In genomic region chr1:233158322-233158721, GRCh38 we compare ENCODE assay signal across 28 cellular contexts.
"Had no signal": no experiment of that assay in that cellular context is flagged by ENCODE, and none has a peak within 500 bp of the region (broad histone marks: within the 10 kb centered on the region; RNA-seq: fewer than 3 reads in every experiment).

No MANE protein-coding gene starts in this region.

- H3K27ac Mint-ChIP-seq: stimulated activated effector memory CD8-positive, alpha-beta T cell treated with anti-CD3 and anti-CD28 coated beads, Interleukin-12 subunit alpha, Interleukin-12 subunit beta, amount 100 ng/mL, for 72 hours; stimulated activated memory B cell treated with anti-CD40 and anti-IgM and Interleukin-4, amounts not matched to agents 10 μg/mL and 1 μg/mL and 100 μg/mL, for 72 hours; stimulated activated naive B cell treated with anti-CD40 and anti-IgM and Interleukin-4, amounts not matched to agents 10 μg/mL and 1 μg/mL and 100 μg/mL, for 72 hours; stimulated activated naive CD8-positive, alpha-beta T cell treated with anti-CD3 and anti-CD28 coated beads, Interleukin-15, amount 100 ng/mL, for 72 hours; stimulated activated naive CD8-positive, alpha-beta T cell treated with anti-CD3 and anti-CD28 coated beads, Interleukin-15, Interleukin-2, amounts not matched to agents 100 ng/mL and 50 ng/mL, for 24 hours; type B pancreatic cell had no signal

- H3K4me1 ChIP-seq: stomach, suprapubic skin, testis, thyroid gland, tibial artery, tibial nerve, transverse colon, upper lobe of left lung, upper lobe of right lung, uterus, vagina had no signal

- H3K9me3 ChIP-seq: stomach, suprapubic skin, testis, thoracic aorta, thyroid gland, tibial artery, tibial nerve, transverse colon, upper lobe of left lung, upper lobe of right lung, uterus, vagina had no signal

- H3K36me3 ChIP-seq: thoracic aorta, thyroid gland, tibial nerve, transverse colon, upper lobe of left lung, upper lobe of right lung, uterus, vagina had no signal

- H3K9me3 Mint-ChIP-seq: stimulated activated effector memory CD8-positive, alpha-beta T cell treated with anti-CD3 and anti-CD28 coated beads, Interleukin-12 subunit alpha, Interleukin-12 subunit beta, amount 100 ng/mL, for 72 hours; stimulated activated memory B cell treated with anti-CD40 and anti-IgM and Interleukin-4, amounts not matched to agents 10 μg/mL and 1 μg/mL and 100 μg/mL, for 72 hours; stimulated activated naive B cell treated with anti-CD40 and anti-IgM and Interleukin-4, amounts not matched to agents 10 μg/mL and 1 μg/mL and 100 μg/mL, for 72 hours; stimulated activated naive CD8-positive, alpha-beta T cell treated with anti-CD3 and anti-CD28 coated beads, Interleukin-15, amount 100 ng/mL, for 72 hours; stimulated activated naive CD8-positive, alpha-beta T cell treated with anti-CD3 and anti-CD28 coated beads, Interleukin-15, Interleukin-2, amounts not matched to agents 100 ng/mL and 50 ng/mL, for 24 hours; type B pancreatic cell had no signal

- H3K4me1 Mint-ChIP-seq: stimulated activated effector memory CD8-positive, alpha-beta T cell treated with anti-CD3 and anti-CD28 coated beads, Interleukin-12 subunit alpha, Interleukin-12 subunit beta, amount 100 ng/mL, for 72 hours; stimulated activated memory B cell treated with anti-CD40 and anti-IgM and Interleukin-4, amounts not matched to agents 10 μg/mL and 1 μg/mL and 100 μg/mL, for 72 hours; stimulated activated naive B cell treated with anti-CD40 and anti-IgM and Interleukin-4, amounts not matched to agents 10 μg/mL and 1 μg/mL and 100 μg/mL, for 72 hours; stimulated activated naive CD8-positive, alpha-beta T cell treated with anti-CD3 and anti-CD28 coated beads, Interleukin-15, amount 100 ng/mL, for 72 hours had no signal

- ATAC-seq: stimulated activated effector memory CD8-positive, alpha-beta T cell treated with anti-CD3 and anti-CD28 coated beads, Interleukin-12 subunit alpha, Interleukin-12 subunit beta, amount 100 ng/mL, for 72 hours; stimulated activated memory B cell treated with anti-CD40 and anti-IgM and Interleukin-4, amounts not matched to agents 10 μg/mL and 1 μg/mL and 100 μg/mL, for 72 hours; stimulated activated naive B cell treated with anti-CD40 and anti-IgM and Interleukin-4, amounts not matched to agents 10 μg/mL and 1 μg/mL and 100 μg/mL, for 72 hours; stimulated activated naive CD8-positive, alpha-beta T cell treated with anti-CD3 and anti-CD28 coated beads, Interleukin-15, amount 100 ng/mL, for 72 hours; stimulated activated naive CD8-positive, alpha-beta T cell treated with anti-CD3 and anti-CD28 coated beads, Interleukin-15, Interleukin-2, amounts not matched to agents 100 U/mL and 50 U/mL, for 24 hours; upper lobe of right lung had no signal

- H3K4me3 ChIP-seq: stomach, suprapubic skin, testis, thoracic aorta, thyroid gland, tibial artery, tibial nerve, transverse colon, upper lobe of left lung, upper lobe of right lung, uterus, vagina had no signal

- DNase-seq: stimulated activated CD4-positive, alpha-beta T cell treated with anti-CD3 and anti-CD28 coated beads, Interleukin-2, amount 100 ng/mL, for 48 hours; stimulated activated CD4-positive, alpha-beta T cell treated with anti-CD3 and anti-CD28 coated beads, Interleukin-4, amount 100 ng/mL, for 1 hour; stimulated activated CD4-positive, alpha-beta T cell treated with anti-CD3 and anti-CD28 coated beads, Interleukin-4, amount 100 ng/mL, for 24 hours; stimulated activated CD4-positive, alpha-beta T cell treated with anti-CD3 and anti-CD28 coated beads, Interleukin-4, amount 100 ng/mL, for 4 hours; stimulated activated CD8-positive, alpha-beta memory T cell treated with anti-CD3 and anti-CD28 coated beads, Interleukin-4, amount 100 ng/mL, for 48 hours; stimulated activated naive B cell treated with anti-CD40 and anti-IgM and Interleukin-4, amounts not matched to agents 10 μg/mL and 1 μg/mL and 100 μg/mL, for 72 hours; stimulated activated naive CD4-positive, alpha-beta T cell; stimulated activated naive CD4-positive, alpha-beta T cell treated with Interleukin-2 at 50 U/mL for 16 hours; stimulated activated naive CD8-positive, alpha-beta T cell treated with anti-CD3 and anti-CD28 coated beads, Interleukin-15, amount 100 ng/mL, for 72 hours; stimulated activated naive CD8-positive, alpha-beta T cell treated with anti-CD3 and anti-CD28 coated beads, Interleukin-15, Interleukin-2, amounts not matched to agents 100 U/mL and 50 U/mL, for 24 hours; stomach; substantia nigra; testis; thyroid gland; tibial artery; transverse colon; trophoblast cell; upper lobe of left lung; upper lobe of right lung; uterus had no signal

- H3K27me3 Mint-ChIP-seq: stimulated activated memory B cell treated with anti-CD40 and anti-IgM and Interleukin-4, amounts not matched to agents 10 μg/mL and 1 μg/mL and 100 μg/mL, for 72 hours; stimulated activated naive B cell treated with anti-CD40 and anti-IgM and Interleukin-4, amounts not matched to agents 10 μg/mL and 1 μg/mL and 100 μg/mL, for 72 hours; stimulated activated naive CD8-positive, alpha-beta T cell treated with anti-CD3 and anti-CD28 coated beads, Interleukin-15, amount 100 ng/mL, for 72 hours; stimulated activated naive CD8-positive, alpha-beta T cell treated with anti-CD3 and anti-CD28 coated beads, Interleukin-15, Interleukin-2, amounts not matched to agents 100 ng/mL and 50 ng/mL, for 24 hours; type B pancreatic cell had no signal

- H3K27ac ChIP-seq: stomach, suprapubic skin, testis, thoracic aorta, thyroid gland, tibial artery, tibial nerve, transverse colon, upper lobe of left lung, upper lobe of right lung, uterus, vagina had no signal

- H3K4me3 Mint-ChIP-seq: stimulated activated effector memory CD8-positive, alpha-beta T cell treated with anti-CD3 and anti-CD28 coated beads, Interleukin-12 subunit alpha, Interleukin-12 subunit beta, amount 100 ng/mL, for 72 hours; stimulated activated memory B cell treated with anti-CD40 and anti-IgM and Interleukin-4, amounts not matched to agents 10 μg/mL and 1 μg/mL and 100 μg/mL, for 72 hours; stimulated activated naive B cell treated with anti-CD40 and anti-IgM and Interleukin-4, amounts not matched to agents 10 μg/mL and 1 μg/mL and 100 μg/mL, for 72 hours; stimulated activated naive CD8-positive, alpha-beta T cell treated with anti-CD3 and anti-CD28 coated beads, Interleukin-15, amount 100 ng/mL, for 72 hours; stimulated activated naive CD8-positive, alpha-beta T cell treated with anti-CD3 and anti-CD28 coated beads, Interleukin-15, Interleukin-2, amounts not matched to agents 100 ng/mL and 50 ng/mL, for 24 hours; type B pancreatic cell had no signal
